In the genomic region with DNA sequence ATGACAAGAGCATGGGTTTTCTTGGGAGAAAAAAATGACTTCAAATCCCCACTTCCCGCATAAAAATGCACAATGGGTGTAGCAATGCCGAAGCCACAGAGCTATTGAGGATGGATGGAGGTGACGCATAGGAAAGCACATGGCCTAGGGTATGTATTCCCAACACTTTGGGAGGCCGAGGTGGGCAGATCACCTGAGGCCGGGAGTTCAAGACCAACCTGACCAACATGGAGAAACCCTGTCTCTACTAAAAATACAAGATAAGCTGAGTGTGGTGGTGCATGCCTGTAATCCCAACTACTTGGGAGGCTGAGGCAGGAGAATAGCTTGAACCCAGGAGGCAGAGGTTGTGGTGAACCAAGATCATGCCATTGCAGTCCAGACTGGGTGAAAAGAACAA, we compare ENCODE assay signal across 6 cellular contexts. TPM values are rescaled to one million over a fixed set of nuclear protein-coding genes. Genes with fewer than 3 reads are reported as not detected.
DNase-seq lines count a peak whose midpoint lies in the region; ATAC-seq, FAIRE-seq and TF ChIP-seq lines count a peak whose summit lies in the region.
"Not testable (repeated sequence)": the region's sequence is repeated elsewhere in the genome, so short reads cannot be mapped to it uniquely, and the experiment has no call there.

No MANE protein-coding gene starts in this region.

- CTCF ChIA-PET in K562 (lab: Yijun Ruan, JAX; ENCODE audit: low intra/inter-chr PET ratio) = interaction anchor here (0.7 kb wide), 1 partner anchor 572 kb away, joined by 3 read pairs; no protein-coding TSS in a partner anchor

- not testable (repeated sequence) for H3K4me1 ChIP-seq in H9 (ENCODE audit: insufficient read depth, low read length); K562 (replicated peaks in 1 of 2; ENCODE audit: control insufficient read depth in 2 of 2, insufficient read depth in 2 of 2, low read length in 2 of 2); endodermal cell (ENCODE audit: control insufficient read depth, insufficient read depth, low read length)

- ATAC-seq in K562, sciatic nerve: not testable (repeated sequence)

- not testable (repeated sequence) for H3K27ac ChIP-seq in H9 (ENCODE audit: insufficient read length, low read depth, low read length); K562 (ENCODE audit: extremely low read depth, low read depth, low read length); endodermal cell (ENCODE audit: low read depth, low read length)

- not testable (repeated sequence) for H3T11ph ChIP-seq in H9 (ENCODE audit: low read length)

- not testable (repeated sequence) for H4K8ac ChIP-seq in H9 (replicated peaks; ENCODE audit: insufficient read length, low read depth, low read length)

- H2AFZ ChIP-seq in H9 (ENCODE audit: low read length); K562 (ENCODE audit: low read depth, low read length): not testable (repeated sequence)

- H3K18ac ChIP-seq in H9 (ENCODE audit: insufficient read length, low read depth, low read length) = not testable (repeated sequence)

- not testable (repeated sequence) for H3K4me3 ChIP-seq in K562; endodermal cell (ENCODE audit: low read length)

- no CpG with 5 or more reads among the region's 5 CpGs for WGBS in H9 (ENCODE audit: extremely low coverage, insufficient read length, low lambda C conversion rate)
- WGBS in K562 (ENCODE audit: insufficient coverage, low coverage, missing lambda C conversion rate) = 3% methylated on average over 5 of the region's 5 CpGs
- 97% methylated on average over 5 of the region's 5 CpGs; no CpG with 5 or more reads in 1 of the 2 experiments for WGBS in endodermal cell (ENCODE audit: insufficient coverage in 1 of 2, insufficient read length in 1 of 2), 2 experiments

- not testable (repeated sequence) for BruUV-seq in K562 (replicated peaks; lab: Mats Ljungman, UMichigan)

- not testable (repeated sequence) for H3K4me3 Mint-ChIP-seq in H9, endodermal cell, type B pancreatic cell

- H3K23me2 ChIP-seq in H9 (ENCODE audit: insufficient read length, low read depth, low read length, poor library complexity, severe bottlenecking) = not testable (repeated sequence)

- not testable (repeated sequence) for TF ChIP-seq EP300 in K562 (IDR thresholded peaks at IDR 0.05; ENCODE audit: low read length)

- not testable (repeated sequence) for H3K9me3 Mint-ChIP-seq in H9, endodermal cell, type B pancreatic cell

- not testable (repeated sequence) for H2BK12ac ChIP-seq in H9 (ENCODE audit: insufficient read length, low read depth, low read length)

- H3K9me3 ChIP-seq in H9 (ENCODE audit: control insufficient read depth, low read depth, low read length); K562 (replicated peaks; ENCODE audit: control insufficient read depth, insufficient read depth, low read depth, low read length); endodermal cell (ENCODE audit: control insufficient read depth, low read length): not testable (repeated sequence)

- not testable (repeated sequence) for H2BK20ac ChIP-seq in H9 (ENCODE audit: low read depth, low read length, poor library complexity, severe bottlenecking)

- not testable (repeated sequence) for H3K9me1 ChIP-seq in K562 (ENCODE audit: control insufficient read depth, insufficient read depth, low read length)

- H3K27me3 ChIP-seq in H9 (ENCODE audit: insufficient read depth, low read length); endodermal cell (ENCODE audit: control insufficient read depth, insufficient read depth, low read length, poor library complexity, severe bottlenecking): not testable (repeated sequence)
- peaks cover 56 to 62% of the 10 kb centered on the region in 2 experiments; a peak in 4 of 5 replicates for H3K27me3 ChIP-seq in K562 (ENCODE audit: control insufficient read depth in 2 of 2, insufficient read depth in 2 of 2, low read length in 2 of 2)

- peaks cover 19% of the 10 kb centered on the region for H3K27me3 Mint-ChIP-seq in H9 (ENCODE audit: low read depth)
- not testable (repeated sequence) for H3K27me3 Mint-ChIP-seq in endodermal cell (ENCODE audit: insufficient read depth); type B pancreatic cell

- not testable (repeated sequence) for H3K79me2 ChIP-seq in H9 (ENCODE audit: insufficient read depth, low read length); K562 (ENCODE audit: control insufficient read depth, insufficient read depth, low read length)

- not testable (repeated sequence) for H3K27ac Mint-ChIP-seq in H9, endodermal cell, type B pancreatic cell

- not testable (repeated sequence) for H3K4me2 ChIP-seq in H9 (ENCODE audit: insufficient read depth, insufficient read length, low read length); K562 (ENCODE audit: insufficient read depth, low read length)

- H3K14ac ChIP-seq in H9 (ENCODE audit: insufficient read depth, low read length) = not testable (repeated sequence)

- H3K56ac ChIP-seq in H9 (ENCODE audit: insufficient read length, low read depth, low read length) = not testable (repeated sequence)

- H3K36me3 Mint-ChIP-seq in H9 (ENCODE audit: insufficient read depth in 1 of 3, low read depth in 3 of 3); endodermal cell (ENCODE audit: low read depth); type B pancreatic cell: not testable (repeated sequence)

- POLR2A ChIA-PET in K562 (lab: Yijun Ruan, JAX) = interaction anchor here (0.5 to 6.0 kb wide), 5 partner anchors 9 to 420 kb away, joined by 3 to 62 read pairs (median 4); a partner anchor contains a TSS

- not testable (repeated sequence) for H2BK120ac ChIP-seq in H9 (ENCODE audit: low read depth, low read length, poor library complexity, severe bottlenecking)

- not testable (repeated sequence) for H3K4ac ChIP-seq in H9 (ENCODE audit: low read depth, low read length)

- not testable (repeated sequence) for H4K20me1 ChIP-seq in H9 (ENCODE audit: control insufficient read depth, insufficient read depth, insufficient read length); K562 (replicated peaks; ENCODE audit: control insufficient read depth, insufficient read depth, low read length)

- not testable (repeated sequence) for H3K79me1 ChIP-seq in H9 (ENCODE audit: insufficient read depth, low read depth, low read length, poor library complexity, severe bottlenecking)

- not testable (repeated sequence) for H4K5ac ChIP-seq in H9 (ENCODE audit: insufficient read length, low read depth, low read length)

- H4K91ac ChIP-seq in H9 (ENCODE audit: insufficient read length, low read depth, low read length) = not testable (repeated sequence)

- not testable (repeated sequence) for H3K23ac ChIP-seq in H9 (ENCODE audit: insufficient read length, low read depth, low read length)

- TF ChIP-seq RAD21 in K562 (CRISPR knock-in tag; conservative IDR thresholded peaks at IDR 0.05 in 1 of 2, IDR thresholded peaks at IDR 0.05 in 1 of 2) = not testable (repeated sequence)

- not testable (repeated sequence) for H2AK5ac ChIP-seq in H9 (ENCODE audit: insufficient read length, low read length)

- FAIRE-seq in K562 (lab: Jason Lieb, UNC) = not testable (repeated sequence)

- H2BK5ac ChIP-seq in H9 (ENCODE audit: insufficient read length, low read length) = not testable (repeated sequence)

- H3K9ac ChIP-seq in H9 (ENCODE audit: extremely low read depth, insufficient read length, low read length); K562 (ENCODE audit: insufficient read depth in 1 of 2, low read depth in 2 of 2, low read length in 2 of 2); endodermal cell (ENCODE audit: extremely low read depth, low read length, poor library complexity, severe bottlenecking): not testable (repeated sequence)

- TF ChIP-seq CTCF in H9 (conservative IDR thresholded peaks at IDR 0.05); K562 (IDR thresholded peaks at IDR 0.05 in 2 of 3, conservative IDR thresholded peaks at IDR 0.05 in 1 of 3; ENCODE audit: insufficient read depth in 2 of 3, low read depth in 1 of 3, low read length in 3 of 3); endodermal cell (conservative IDR thresholded peaks at IDR 0.05); type B pancreatic cell (conservative IDR thresholded peaks at IDR 0.05): not testable (repeated sequence)

- in situ Hi-C loops in K562 (cut with MboI) = not testable (repeated sequence)

- not testable (repeated sequence) for H3K4me1 Mint-ChIP-seq in H9; type B pancreatic cell (ENCODE audit: unreplicated experiment)
- peaks cover 11% of the 10 kb centered on the region for H3K4me1 Mint-ChIP-seq in endodermal cell

- TF ChIP-seq POLR2A in K562 (conservative IDR thresholded peaks at IDR 0.05) = not testable (repeated sequence)

- DNase-seq in H9 = peak; percentile 10
- DNase-seq in K562 (ENCODE audit: extremely low read depth in 1 of 4, low spot score in 3 of 4) = not testable (repeated sequence)
- DNase-seq in endodermal cell = peak; percentile 4
- DNase-seq in mesenteric fat pad (ENCODE audit: low spot score) = peak; percentile 11
- DNase-seq in sciatic nerve (ENCODE audit: low spot score) = peak; percentile 9
- DNase-seq in type B pancreatic cell (ENCODE audit: extremely low spot score, unreplicated experiment) = peak; percentile 24

- intact Hi-C loops in K562 (cut with micrococcal nuclease); sciatic nerve (cut with DNase I): not testable (repeated sequence)

- not testable (repeated sequence) for H2BK15ac ChIP-seq in H9 (ENCODE audit: low read depth, low read length)

- H3K36me3 ChIP-seq in K562 (ENCODE audit: control insufficient read depth, insufficient read depth, low read length); endodermal cell (ENCODE audit: control insufficient read depth, insufficient read depth, low read length): not testable (repeated sequence)

RNA-seq across cellular contexts. Expression of a gene that starts 15.3 kb away (rescaled TPM):
- total RNA-seq in H9 (2021) (29.8 and 34.3 TPM in 2 replicates), K562 (2014; rRNA removed) (49.2 and 56.7 TPM in 2 replicates), K562 (2014; rRNA removed; fragmentation: Illumina TruSeq; extraction: Trizol) (17.4 and 20.5 TPM in 2 replicates), K562 (2015; rRNA removed; fragmentation: Illumina TruSeq; extraction: Trizol) (31.5 and 32.5 TPM in 2 replicates), K562 (2021) (53.5 and 55.7 TPM in 2 replicates), endodermal cell (10 to 100 TPM; 36.9 to 41.7 TPM), mesenteric fat pad (5.2 TPM), sciatic nerve (10.8 TPM), type B pancreatic cell (ENCODE audit: low replicate concordance) (24.6 and 39.5 TPM in 2 replicates)
- total RNA-seq in K562 (2011; cell fraction: chromatin; rRNA removed; ENCODE audit: low replicate concordance) = 36.8 and 68.2 TPM in 2 replicates
- 55.4 and 63.2 TPM in 2 replicates for total RNA-seq in K562 (2011; cell fraction: nucleolus; rRNA removed)
- total RNA-seq in K562 (2011; cell fraction: nucleoplasm; rRNA removed) = 50.2 and 53.7 TPM in 2 replicates
- polyA plus RNA-seq in K562 (2011; rRNA removed) (33.8 and 49.7 TPM in 2 replicates), K562 (2014; fragmentation: Illumina TruSeq; extraction: Trizol) (22.8 and 24.5 TPM in 2 replicates), K562 (2014; fragmentation: Nextera tagmentation; extraction: Ambion mirVana) (1 to 10 TPM; 2.4 to 3.7 TPM), K562 (2014; rRNA removed) (37.1 and 62.8 TPM in 2 replicates)
- 56.9 and 67.4 TPM in 2 replicates for polyA plus RNA-seq in K562 (2011; cell fraction: cytosol; rRNA removed)
- polyA plus RNA-seq in K562 (2011; cell fraction: nucleus; rRNA removed) = 42.8 and 56.1 TPM in 2 replicates
- 31.5 and 39.9 TPM in 2 replicates for polyA plus RNA-seq in K562 (2012)
- 32.6 and 33.0 TPM in 2 replicates for polyA minus RNA-seq in K562 (2011; rRNA and poly(A)+ RNA removed)
- 39.3 and 58.2 TPM in 2 replicates for polyA minus RNA-seq in K562 (2011; cell fraction: cytosol; rRNA and poly(A)+ RNA removed)
- 23.6 and 28.3 TPM in 2 replicates for polyA minus RNA-seq in K562 (2011; cell fraction: nucleus; rRNA and poly(A)+ RNA removed)
- 31.7 TPM for polyA plus RNA-seq in endodermal cell (2013, experiment 1 of 2)
- 28.7 TPM for polyA plus RNA-seq in endodermal cell (2013, experiment 2 of 2)

RNA-seq across cellular contexts. Expression of a gene that starts 58.8 kb away (rescaled TPM):
- total RNA-seq in H9 (2021) = 38.6 and 40.4 TPM in 2 replicates
- 5.8 and 25.8 TPM in 2 replicates for total RNA-seq in K562 (2011; cell fraction: chromatin; rRNA removed; ENCODE audit: low replicate concordance)
- total RNA-seq in K562 (2011; cell fraction: nucleolus; rRNA removed) = 37.9 and 39.6 TPM in 2 replicates
- total RNA-seq in K562 (2011; cell fraction: nucleoplasm; rRNA removed) = 19.9 and 28.5 TPM in 2 replicates
- total RNA-seq in K562 (2014; rRNA removed) = 151 and 163 TPM in 2 replicates
- total RNA-seq in K562 (2014; rRNA removed; fragmentation: Illumina TruSeq; extraction: Trizol) = 14.1 and 20.0 TPM in 2 replicates
- total RNA-seq in K562 (2015; rRNA removed; fragmentation: Illumina TruSeq; extraction: Trizol) = 78.1 and 78.6 TPM in 2 replicates
- 95.3 and 101 TPM in 2 replicates for total RNA-seq in K562 (2021)
- 51.0 and 88.0 TPM in 2 replicates for polyA plus RNA-seq in K562 (2011; rRNA removed)
- polyA plus RNA-seq in K562 (2011; cell fraction: cytosol; rRNA removed) = 116 and 204 TPM in 2 replicates
- 72.9 and 95.1 TPM in 2 replicates for polyA plus RNA-seq in K562 (2011; cell fraction: nucleus; rRNA removed)
- 80.6 and 161 TPM in 2 replicates for polyA plus RNA-seq in K562 (2012)
- 40.4 and 66.5 TPM in 2 replicates for polyA plus RNA-seq in K562 (2014; fragmentation: Illumina TruSeq; extraction: Trizol)
- polyA plus RNA-seq in K562 (2014; fragmentation: Nextera tagmentation; extraction: Ambion mirVana) = 1 to 10 TPM; 3.6 to 8.1 TPM
- polyA plus RNA-seq in K562 (2014; rRNA removed) = 113 and 117 TPM in 2 replicates
- 14.8 and 17.4 TPM in 2 replicates for polyA minus RNA-seq in K562 (2011; rRNA and poly(A)+ RNA removed)
- polyA minus RNA-seq in K562 (2011; cell fraction: cytosol; rRNA and poly(A)+ RNA removed) = 35.4 and 39.9 TPM in 2 replicates
- 29.2 and 43.1 TPM in 2 replicates for polyA minus RNA-seq in K562 (2011; cell fraction: nucleus; rRNA and poly(A)+ RNA removed)
- total RNA-seq in endodermal cell = 10 to 100 TPM; 51.3 to 53.7 TPM
- 47.1 TPM for polyA plus RNA-seq in endodermal cell (2013, experiment 1 of 2)
- polyA plus RNA-seq in endodermal cell (2013, experiment 2 of 2) = 44.6 TPM
- total RNA-seq in mesenteric fat pad = 25.7 TPM
- total RNA-seq in sciatic nerve = 28.9 TPM
- total RNA-seq in type B pancreatic cell (ENCODE audit: low replicate concordance) = 35.9 and 46.6 TPM in 2 replicates

RNA-seq across cellular contexts. Expression of a gene that starts 58.9 kb away (rescaled TPM):
- total RNA-seq in H9 (2021) (10.8 and 12.7 TPM in 2 replicates), K562 (2014; rRNA removed) (0.20 and 0.32 TPM in 2 replicates), K562 (2014; rRNA removed; fragmentation: Illumina TruSeq; extraction: Trizol) (not detected in 2 replicates), K562 (2015; rRNA removed; fragmentation: Illumina TruSeq; extraction: Trizol) (not detected in 2 replicates), K562 (2021) (0.13 and 0.29 TPM in 2 replicates), endodermal cell (10 to 100 TPM; 19.8 to 20.3 TPM), mesenteric fat pad (21.1 TPM), sciatic nerve (30.6 TPM), type B pancreatic cell (ENCODE audit: low replicate concordance) (4.2 and 21.7 TPM in 2 replicates)
- total RNA-seq in K562 (2011; cell fraction: chromatin; rRNA removed; ENCODE audit: low replicate concordance) = 0.65 TPM in 1 of 2 replicates, not detected in the other
- 0.50 and 0.92 TPM in 2 replicates for total RNA-seq in K562 (2011; cell fraction: nucleolus; rRNA removed)
- total RNA-seq in K562 (2011; cell fraction: nucleoplasm; rRNA removed) = 0.15 TPM in 2 replicates
- polyA plus RNA-seq in K562 (2011; rRNA removed) (0.06 and 0.26 TPM in 2 replicates), K562 (2014; fragmentation: Illumina TruSeq; extraction: Trizol) (not detected in 2 replicates), K562 (2014; fragmentation: Nextera tagmentation; extraction: Ambion mirVana) (not detected), K562 (2014; rRNA removed) (0.13 and 0.23 TPM in 2 replicates)
- polyA plus RNA-seq in K562 (2011; cell fraction: cytosol; rRNA removed) = 0.15 and 0.25 TPM in 2 replicates
- polyA plus RNA-seq in K562 (2011; cell fraction: nucleus; rRNA removed) = 0.61 and 0.65 TPM in 2 replicates
- polyA plus RNA-seq in K562 (2012) = 0.21 and 1.3 TPM in 2 replicates
- polyA minus RNA-seq in K562 (2011; rRNA and poly(A)+ RNA removed) = not detected in 2 replicates
- not detected in 2 replicates for polyA minus RNA-seq in K562 (2011; cell fraction: cytosol; rRNA and poly(A)+ RNA removed)
- polyA minus RNA-seq in K562 (2011; cell fraction: nucleus; rRNA and poly(A)+ RNA removed) = 0.22 and 0.27 TPM in 2 replicates
- 11.9 TPM for polyA plus RNA-seq in endodermal cell (2013, experiment 1 of 2)
- polyA plus RNA-seq in endodermal cell (2013, experiment 2 of 2) = 12.5 TPM
